Comparison of ENCODE assay signal across 8 cellular contexts in the genomic region with DNA sequence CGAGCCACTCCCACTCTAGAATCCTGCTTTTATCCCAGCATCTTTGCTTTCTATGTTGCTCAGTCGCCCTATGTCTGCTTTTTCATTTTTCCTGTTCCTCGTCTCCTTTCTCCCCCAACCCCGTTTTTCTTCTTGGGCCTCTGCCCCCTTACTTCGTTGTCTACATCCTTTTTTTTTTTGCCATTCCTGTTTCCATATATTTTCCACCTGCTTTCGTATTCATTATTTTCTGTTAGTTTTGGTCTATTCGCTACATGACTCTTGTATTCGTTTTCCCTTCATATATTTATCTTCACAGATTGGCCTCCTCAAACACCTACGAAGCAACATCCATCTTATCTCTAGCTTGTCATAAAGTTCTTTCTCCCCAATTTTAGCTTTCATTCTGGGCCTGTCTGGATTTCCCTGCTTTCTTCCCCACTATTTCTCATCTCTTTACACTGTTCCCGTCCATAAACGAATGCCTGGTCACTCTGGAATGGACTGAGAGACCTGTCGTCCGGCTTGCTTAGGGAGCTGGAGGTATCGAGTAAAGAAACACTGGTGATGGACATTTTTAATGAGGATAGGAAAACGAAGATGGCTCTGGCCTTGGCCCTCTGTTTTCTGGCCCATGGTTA. TPM values are rescaled to one million over a fixed set of nuclear protein-coding genes. Genes with fewer than 3 reads are reported as not detected.
DNase-seq lines count a peak whose midpoint lies in the region; ATAC-seq and TF ChIP-seq lines count a peak whose summit lies in the region.

No MANE protein-coding gene starts in this region.

- TF ChIP-seq CTCF in CD4-positive, alpha-beta T cell (IDR thresholded peaks at IDR 0.05) = no peak
- TF ChIP-seq CTCF in OCI-LY1 (IDR thresholded peaks at IDR 0.05; ENCODE audit: low read length) (no peak), neural progenitor cell (IDR thresholded peaks at IDR 0.05) (no peak)

- peaks cover 37% of the 10 kb centered on the region for H3K4me1 Mint-ChIP-seq in CD4-positive, alpha-beta T cell (ENCODE audit: low read depth)
- peaks cover 20% of the 10 kb centered on the region for H3K4me1 Mint-ChIP-seq in neural progenitor cell

- H3F3A ChIP-seq in OCI-LY1 (ENCODE audit: insufficient read depth, low read length) (no peaks in the 10 kb centered on the region), neural progenitor cell (ENCODE audit: low read depth) (peaks cover 53% of the 10 kb centered on the region)

- H3K9ac ChIP-seq in OCI-LY1 (ENCODE audit: low read length) = peak overlapping the region; percentile 100
- peak overlapping the region; percentile 63 for H3K9ac ChIP-seq in endocrine pancreas (ENCODE audit: control insufficient read depth, insufficient read depth, low read length)
- H3K9ac ChIP-seq in neural progenitor cell = peak overlapping the region; percentile 97

- H2AFZ ChIP-seq in OCI-LY1 (ENCODE audit: low read length) = no peak overlapping the region
- no peak overlapping the region for H2AFZ ChIP-seq in neural progenitor cell (replicated peaks)

- no peak for DNase-seq in CD4-positive, alpha-beta T cell
- DNase-seq in neural progenitor cell (ENCODE audit: low spot score) (no peak), NCI-H2227 (lab: John Stamatoyannopoulos, UW; ENCODE audit: unreplicated experiment) (no peak), NCI-H1092 treated with DMSO at 0.1 percent for 48 hours (lab: John Stamatoyannopoulos, UW) (no peak), COLO829 (ENCODE audit: low spot score) (no peak)

- intact Hi-C loops in CD4-positive, alpha-beta T cell (cut with DNase I, micrococcal nuclease) = loop anchor here (2.0 kb wide), 3 partner anchors 39 to 75 kb away; a partner anchor contains a TSS

- ATAC-seq in CD4-positive, alpha-beta T cell (ENCODE audit: poor library complexity) = no peak
- no peak for ATAC-seq in GM21737 (IDR thresholded peaks at IDR 0.05; ENCODE audit: unreplicated experiment)

- peaks cover 22% of the 10 kb centered on the region for H3K4me1 ChIP-seq in OCI-LY1 (ENCODE audit: insufficient read depth, low read length, severe bottlenecking)
- H3K4me1 ChIP-seq in endocrine pancreas (ENCODE audit: control insufficient read depth, insufficient read depth, low read length) = no peaks in the 10 kb centered on the region
- peaks cover 11% of the 10 kb centered on the region for H3K4me1 ChIP-seq in neural progenitor cell

- no peaks in the 10 kb centered on the region for H3K27me3 Mint-ChIP-seq in CD4-positive, alpha-beta T cell
- peaks cover 4% of the 10 kb centered on the region for H3K27me3 Mint-ChIP-seq in neural progenitor cell (ENCODE audit: insufficient read depth, low read depth)

- peaks cover 53% of the 10 kb centered on the region for H3K36me3 Mint-ChIP-seq in CD4-positive, alpha-beta T cell (ENCODE audit: low read depth)
- peaks cover 33% of the 10 kb centered on the region for H3K36me3 Mint-ChIP-seq in neural progenitor cell

- no peaks in the 10 kb centered on the region for H4K20me1 ChIP-seq in OCI-LY1 (ENCODE audit: insufficient read depth, low read length)
- H4K20me1 ChIP-seq in neural progenitor cell (ENCODE audit: low read depth) = peaks cover 41% of the 10 kb centered on the region

- H3K4me2 ChIP-seq in OCI-LY1 (ENCODE audit: low read length) = peak overlapping the region; percentile 90
- peak overlapping the region; percentile 93 for H3K4me2 ChIP-seq in neural progenitor cell

- peaks cover 29% of the 10 kb centered on the region for H3K79me2 ChIP-seq in OCI-LY1 (ENCODE audit: insufficient read depth, low read length)
- peaks cover 63% of the 10 kb centered on the region for H3K79me2 ChIP-seq in neural progenitor cell (ENCODE audit: low read depth)

- no peaks in the 10 kb centered on the region for H3K9me3 ChIP-seq in CD4-positive, alpha-beta T cell (ENCODE audit: control insufficient read depth, low read length)
- H3K9me3 ChIP-seq in OCI-LY1 (ENCODE audit: low read length) = no peaks in the 10 kb centered on the region
- H3K9me3 ChIP-seq in endocrine pancreas (ENCODE audit: control insufficient read depth, low read length) = no peaks in the 10 kb centered on the region
- H3K9me3 ChIP-seq in neural progenitor cell (ENCODE audit: low read depth) = no peaks in the 10 kb centered on the region

- H3K9me2 ChIP-seq in OCI-LY1 (ENCODE audit: low read depth, low read length) = no peaks in the 10 kb centered on the region

- H3K4me3 Mint-ChIP-seq in CD4-positive, alpha-beta T cell = peak overlapping the region; percentile 93
- peak overlapping the region; percentile 91 for H3K4me3 Mint-ChIP-seq in neural progenitor cell

- H3K27ac Mint-ChIP-seq in CD4-positive, alpha-beta T cell = peak overlapping the region; percentile 92
- peak overlapping the region; percentile 68 for H3K27ac Mint-ChIP-seq in neural progenitor cell

- H3K27me3 ChIP-seq in CD4-positive, alpha-beta T cell (ENCODE audit: control insufficient read depth, insufficient read depth, low read length) = no peaks in the 10 kb centered on the region
- H3K27me3 ChIP-seq in OCI-LY1 (ENCODE audit: insufficient read depth, low read length) (no peaks in the 10 kb centered on the region), endocrine pancreas (ENCODE audit: control insufficient read depth, insufficient read depth, low read length) (no peaks in the 10 kb centered on the region), neural progenitor cell (no peaks in the 10 kb centered on the region)

- no peaks in the 10 kb centered on the region for H3K9me3 Mint-ChIP-seq in CD4-positive, alpha-beta T cell
- H3K9me3 Mint-ChIP-seq in neural progenitor cell = no peaks in the 10 kb centered on the region

- POLR2A ChIA-PET in CD4-positive, alpha-beta T cell (lab: Charles Lee) = interaction anchor here (0.6 to 4.9 kb wide), 10 partner anchors 23 to 1058 kb away, joined by 3 to 46 read pairs (median 4); a partner anchor contains a TSS

- CTCF ChIA-PET in CD4-positive, alpha-beta T cell (lab: Charles Lee) = interaction anchor here (1.4 kb wide), 1 partner anchor 30 kb away, joined by 8 read pairs; a partner anchor contains a TSS

- H3K27ac ChIP-seq in CD4-positive, alpha-beta T cell (ENCODE audit: low read depth, low read length) = peak overlapping the region; percentile 97
- H3K27ac ChIP-seq in OCI-LY1 (ENCODE audit: low read depth, low read length, poor library complexity, severe bottlenecking) = peak overlapping the region; percentile 84
- peak overlapping the region; percentile 100 for H3K27ac ChIP-seq in neural progenitor cell

- H3K4me3 ChIP-seq in OCI-LY1 (ENCODE audit: low read depth, low read length, poor library complexity, severe bottlenecking) = peak overlapping the region; percentile 98
- peak overlapping the region; percentile 92 for H3K4me3 ChIP-seq in endocrine pancreas (ENCODE audit: control insufficient read depth, insufficient read depth, low read length)
- H3K4me3 ChIP-seq in neural progenitor cell = peak overlapping the region; percentile 89

- H3K36me3 ChIP-seq in OCI-LY1 (ENCODE audit: insufficient read depth, low read length) = peaks cover 56% of the 10 kb centered on the region
- peaks cover 13% of the 10 kb centered on the region for H3K36me3 ChIP-seq in endocrine pancreas (ENCODE audit: control insufficient read depth, insufficient read depth, low read length)
- H3K36me3 ChIP-seq in neural progenitor cell = peaks cover 21% of the 10 kb centered on the region

RNA-seq across cellular contexts. Expression of a gene that starts 0.9 kb away (rescaled TPM):
- 100 to 1,000 TPM; 206 to 215 TPM for total RNA-seq in CD4-positive, alpha-beta T cell
- total RNA-seq in neural progenitor cell (ENCODE audit: low replicate concordance) = 55.5 and 138 TPM in 2 replicates

RNA-seq across cellular contexts. Expression of a gene that starts 6.4 kb away (rescaled TPM):
- total RNA-seq in CD4-positive, alpha-beta T cell = 10 to 100 TPM; 31.8 to 35.5 TPM
- total RNA-seq in neural progenitor cell (ENCODE audit: low replicate concordance) = not detected in 2 replicates

RNA-seq across cellular contexts. Expression of a gene that starts 28.6 kb away (rescaled TPM):
- 1 to 10 TPM; 2.3 to 2.6 TPM for total RNA-seq in CD4-positive, alpha-beta T cell
- not detected in 2 replicates for total RNA-seq in neural progenitor cell (ENCODE audit: low replicate concordance)

RNA-seq across cellular contexts. Expression of a gene that starts 31.0 kb away (rescaled TPM):
- 100 to 1,000 TPM; 211 TPM for total RNA-seq in CD4-positive, alpha-beta T cell
- 171 and 310 TPM in 2 replicates for total RNA-seq in neural progenitor cell (ENCODE audit: low replicate concordance)

RNA-seq across cellular contexts. Expression of a gene that starts 34.3 kb away (rescaled TPM):
- 1 to 10 TPM; 4.2 to 4.6 TPM for total RNA-seq in CD4-positive, alpha-beta T cell
- total RNA-seq in neural progenitor cell (ENCODE audit: low replicate concordance) = 2.6 and 4.2 TPM in 2 replicates

Comparison
In these comparisons a context has a peak if more than half of its experiments do, and no peak if none do; other contexts are left out.
1. RNA of a gene that starts 6.4 kb away (total RNA-seq): 31.8 to 35.5 TPM in CD4-positive, alpha-beta T cell; not detected in neural progenitor cell; every median in the first group is over 10 times any median in the second.
2. Peak in every context shown above with its lines, with median percentiles within 50 percentile points of each other: H3K27ac ChIP-seq, H3K4me3 ChIP-seq and H3K9ac ChIP-seq.